25 cellular contexts compared by ENCODE assay signal in the genomic region with DNA sequence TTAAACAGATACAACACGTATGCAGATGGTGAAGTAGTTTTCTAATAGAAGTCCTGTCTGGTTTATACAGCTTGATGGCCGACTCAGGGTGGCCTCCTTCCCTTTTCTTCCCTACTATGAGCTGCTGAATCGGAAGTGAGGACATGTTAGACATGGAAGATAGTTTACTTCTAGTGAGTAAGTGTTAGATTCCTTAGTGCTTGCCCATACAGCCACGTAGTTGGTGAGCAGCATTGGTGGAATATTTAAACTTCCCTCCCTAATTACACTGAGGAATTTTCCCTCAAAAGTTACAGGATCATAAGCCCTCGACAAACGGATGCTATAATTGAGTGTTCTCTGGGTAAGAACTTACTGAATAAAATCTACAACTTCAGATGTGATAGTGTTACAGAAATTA. TPM values are rescaled to one million over a fixed set of nuclear protein-coding genes. Genes with fewer than 3 reads are reported as not detected.
A peak's percentile ranks its signal among the peaks of the same experiment; 100 is the strongest.
DNase-seq lines count a peak whose midpoint lies in the region; ATAC-seq, FAIRE-seq and TF ChIP-seq lines count a peak whose summit lies in the region.
"Had no signal": no experiment of that assay in that cellular context is flagged by ENCODE, and none has a peak within 500 bp of the region (broad histone marks: within the 10 kb centered on the region; RNA-seq: fewer than 3 reads in every experiment).

No MANE protein-coding gene starts in this region.

- intact Hi-C loops in MCF 10A (cut with micrococcal nuclease) (no loop called here), breast epithelium (cut with DNase I; ENCODE audit: low total_unique reads) (no loop called here), testis (cut with DNase I; ENCODE audit: low total_unique reads) (no loop called here)

- H3K9me3 Mint-ChIP-seq in MCF 10A (ENCODE audit: unreplicated experiment) (no peaks in the 10 kb centered on the region), astrocyte (ENCODE audit: unreplicated experiment) (no peaks in the 10 kb centered on the region)
- H3K9me3 Mint-ChIP-seq: activated naive CD8-positive, alpha-beta T cell treated with anti-CD3 and anti-CD28 coated beads, Interleukin-2, amount 10 ng/mL, durations not matched to agents 7 days and 5 days; stimulated activated naive CD8-positive, alpha-beta T cell treated with anti-CD3 and anti-CD28 coated beads, Interleukin-15, amount 100 ng/mL, for 72 hours had no signal

- H3K36me3 ChIP-seq in breast epithelium (no peaks in the 10 kb centered on the region), astrocyte (ENCODE audit: insufficient read depth, low read length) (no peaks in the 10 kb centered on the region), testis (ENCODE audit: low read depth, missing control alignments) (no peaks in the 10 kb centered on the region)
- H3K36me3 ChIP-seq: esophagus squamous epithelium had no signal

- no TSS peak for BruUV-seq in MCF 10A (replicated peaks; lab: Mats Ljungman, UMichigan)

- H3K9ac ChIP-seq in astrocyte (ENCODE audit: low read length): no peak overlapping the region
- H3K9ac ChIP-seq: parathyroid adenoma had no signal

- H3K27me3 ChIP-seq in breast epithelium: no peaks in the 10 kb centered on the region
- H3K27me3 ChIP-seq in astrocyte (ENCODE audit: insufficient read depth, low read length): no peaks in the 10 kb centered on the region
- no peaks in the 10 kb centered on the region for H3K27me3 ChIP-seq in foreskin keratinocyte
- no peaks in the 10 kb centered on the region for H3K27me3 ChIP-seq in testis
- H3K27me3 ChIP-seq: esophagus squamous epithelium had no signal

- no peaks in the 10 kb centered on the region for H3K79me2 ChIP-seq in astrocyte (ENCODE audit: insufficient read depth, low read length)
- H3K79me2 ChIP-seq: parathyroid adenoma had no signal

- H3K4me1 ChIP-seq in breast epithelium: no peaks in the 10 kb centered on the region
- peaks cover 13% of the 10 kb centered on the region for H3K4me1 ChIP-seq in astrocyte (ENCODE audit: insufficient read depth, low read length)
- peaks cover 22% of the 10 kb centered on the region for H3K4me1 ChIP-seq in foreskin keratinocyte
- H3K4me1 ChIP-seq in testis: no peaks in the 10 kb centered on the region
- H3K4me1 ChIP-seq: parathyroid adenoma had no signal

- no peaks in the 10 kb centered on the region for H4K20me1 ChIP-seq in astrocyte (ENCODE audit: insufficient read depth, low read length)

- H3K4me3 ChIP-seq in breast epithelium (no peak overlapping the region), astrocyte (ENCODE audit: insufficient read depth, low read depth, low read length) (no peak overlapping the region), testis (no peak overlapping the region)
- H3K4me3 ChIP-seq: esophagus squamous epithelium, lung had no signal

- POLR2A ChIA-PET in MCF 10A (lab: Yijun Ruan, JAX): interaction anchor here (0.9 to 1.1 kb wide), 3 partner anchors 26 to 35 kb away, joined by 3 to 5 read pairs (median 4); no protein-coding TSS in a partner anchor

- no peak overlapping the region for H2AFZ ChIP-seq in astrocyte (ENCODE audit: low read depth, low read length)
- H2AFZ ChIP-seq: parathyroid adenoma had no signal

- TF ChIP-seq POLR2A in breast epithelium (IDR thresholded peaks at IDR 0.05) (no peak), testis (IDR thresholded peaks at IDR 0.05) (no peak)

- CTCF ChIA-PET in MCF 10A (lab: Yijun Ruan, JAX): interaction anchor here (0.7 kb wide), 1 partner anchor 12 kb away, joined by 3 read pairs; no protein-coding TSS in a partner anchor

- TF ChIP-seq CTCF in MCF 10A (IDR thresholded peaks at IDR 0.05; ENCODE audit: unreplicated experiment) (no peak), breast epithelium (IDR thresholded peaks at IDR 0.05) (no peak), astrocyte (IDR thresholded peaks at IDR 0.05; ENCODE audit: insufficient read depth, low read depth, low read length) (no peak), foreskin keratinocyte (conservative IDR thresholded peaks at IDR 0.05) (no peak), testis (IDR thresholded peaks at IDR 0.05) (no peak)

- H3K9me3 ChIP-seq in breast epithelium: no peaks in the 10 kb centered on the region
- H3K9me3 ChIP-seq in astrocyte (ENCODE audit: insufficient read depth, low read depth, low read length): no peaks in the 10 kb centered on the region
- H3K9me3 ChIP-seq in testis: no peaks in the 10 kb centered on the region
- H3K9me3 ChIP-seq: esophagus squamous epithelium had no signal

- H3K27me3 Mint-ChIP-seq in MCF 10A (ENCODE audit: insufficient read depth, unreplicated experiment): no peaks in the 10 kb centered on the region
- H3K27me3 Mint-ChIP-seq in astrocyte (ENCODE audit: low read depth, unreplicated experiment): no peaks in the 10 kb centered on the region
- H3K27me3 Mint-ChIP-seq: activated CD8-positive, alpha-beta memory T cell treated with anti-CD3 and anti-CD28 coated beads, Interleukin-2, amount 10 ng/mL, durations not matched to agents 7 days and 5 days; activated naive CD8-positive, alpha-beta T cell treated with anti-CD3 and anti-CD28 coated beads, Interleukin-2, amount 10 ng/mL, durations not matched to agents 7 days and 5 days; naive thymus-derived CD4-positive, alpha-beta T cell; stimulated activated naive CD8-positive, alpha-beta T cell treated with anti-CD3 and anti-CD28 coated beads, Interleukin-15, amount 100 ng/mL, for 72 hours had no signal

- H3K4me3 Mint-ChIP-seq in MCF 10A (ENCODE audit: unreplicated experiment) (no peak overlapping the region), astrocyte (ENCODE audit: unreplicated experiment) (peak overlapping the region; percentile 23)
- H3K4me3 Mint-ChIP-seq: activated CD8-positive, alpha-beta memory T cell treated with anti-CD3 and anti-CD28 coated beads, Interleukin-2, amount 10 ng/mL, durations not matched to agents 7 days and 5 days; activated naive CD8-positive, alpha-beta T cell treated with anti-CD3 and anti-CD28 coated beads, Interleukin-2, amount 10 ng/mL, durations not matched to agents 7 days and 5 days; naive thymus-derived CD4-positive, alpha-beta T cell; stimulated activated naive CD8-positive, alpha-beta T cell treated with anti-CD3 and anti-CD28 coated beads, Interleukin-15, amount 100 ng/mL, for 72 hours had no signal

- DNase-seq in MCF 10A (ENCODE audit: unreplicated experiment): no peak
- DNase-seq in breast epithelium (ENCODE audit: low spot score in 2 of 2): no peak
- peak; percentile 44 for DNase-seq in astrocyte (ENCODE audit: low read depth)
- peak; percentile 39 to 68 for DNase-seq in foreskin keratinocyte
- DNase-seq in testis: no peak
- DNase-seq in KG1 (lab: John Stamatoyannopoulos, UW): no peak
- DNase-seq: activated CD4-positive, alpha-beta T cell treated with anti-CD3 and anti-CD28 coated beads for 4 hours; activated CD8-positive, alpha-beta memory T cell treated with anti-CD3 and anti-CD28 coated beads, Interleukin-2, amount 10 ng/mL, durations not matched to agents 7 days and 5 days; activated naive CD8-positive, alpha-beta T cell treated with anti-CD3 and anti-CD28 coated beads, Interleukin-2, amount 10 ng/mL, durations not matched to agents 7 days and 5 days; esophagus squamous epithelium; islet precursor cell; KBM-7; naive thymus-derived CD4-positive, alpha-beta T cell; NCI-H1105; NCI-H2107; NCI-H524 treated with DMSO at 0.1 percent for 48 hours; RPMI8226; stimulated activated CD4-positive, alpha-beta T cell treated with anti-CD3 and anti-CD28 coated beads, Interleukin-4, amount 100 ng/mL, for 1 hour; stimulated activated naive CD8-positive, alpha-beta T cell treated with anti-CD3 and anti-CD28 coated beads, Interleukin-15, amount 100 ng/mL, for 72 hours had no signal

- no peak overlapping the region for H3K4me2 ChIP-seq in astrocyte (ENCODE audit: low read length)

- H3K36me3 Mint-ChIP-seq in MCF 10A (ENCODE audit: insufficient read depth, unreplicated experiment): no peaks in the 10 kb centered on the region
- no peaks in the 10 kb centered on the region for H3K36me3 Mint-ChIP-seq in astrocyte (ENCODE audit: low read depth, unreplicated experiment)

- ATAC-seq in foreskin keratinocyte: peak; percentile 58
- no peak for ATAC-seq in GM18870 (IDR thresholded peaks at IDR 0.05; ENCODE audit: unreplicated experiment)
- ATAC-seq in HG02642 (IDR thresholded peaks at IDR 0.05; ENCODE audit: poor library complexity, unreplicated experiment): no peak
- ATAC-seq: activated CD8-positive, alpha-beta memory T cell treated with anti-CD3 and anti-CD28 coated beads, Interleukin-2, amount 10 ng/mL, durations not matched to agents 7 days and 5 days; naive thymus-derived CD4-positive, alpha-beta T cell; stimulated activated naive CD8-positive, alpha-beta T cell treated with anti-CD3 and anti-CD28 coated beads, Interleukin-15, amount 100 ng/mL, for 72 hours had no signal

- peak; percentile 79 for FAIRE-seq in astrocyte (lab: Jason Lieb, UNC)

- WGBS in testis, 2 donors: 83 to 87% methylated on average over 6 of the region's 6 CpGs

- H3K27ac Mint-ChIP-seq in MCF 10A (ENCODE audit: low read depth, unreplicated experiment): peak overlapping the region; percentile 84
- H3K27ac Mint-ChIP-seq in astrocyte (ENCODE audit: unreplicated experiment): no peak overlapping the region
- H3K27ac Mint-ChIP-seq: activated CD8-positive, alpha-beta memory T cell treated with anti-CD3 and anti-CD28 coated beads, Interleukin-2, amount 10 ng/mL, durations not matched to agents 7 days and 5 days; activated naive CD8-positive, alpha-beta T cell treated with anti-CD3 and anti-CD28 coated beads, Interleukin-2, amount 10 ng/mL, durations not matched to agents 7 days and 5 days; naive thymus-derived CD4-positive, alpha-beta T cell; stimulated activated naive CD8-positive, alpha-beta T cell treated with anti-CD3 and anti-CD28 coated beads, Interleukin-15, amount 100 ng/mL, for 72 hours had no signal

- H3K27ac ChIP-seq in breast epithelium: no peak overlapping the region
- H3K27ac ChIP-seq in astrocyte (ENCODE audit: low read depth, low read length): no peak overlapping the region
- H3K27ac ChIP-seq in foreskin keratinocyte: peak overlapping the region; percentile 20
- no peak overlapping the region for H3K27ac ChIP-seq in testis
- H3K27ac ChIP-seq: 22Rv1, C4-2B, esophagus squamous epithelium, parathyroid adenoma had no signal

- H3K4me1 Mint-ChIP-seq in MCF 10A (ENCODE audit: insufficient read depth, unreplicated experiment) (peaks cover 38% of the 10 kb centered on the region), astrocyte (ENCODE audit: low read depth, unreplicated experiment) (peaks cover 22% of the 10 kb centered on the region)
- H3K4me1 Mint-ChIP-seq: activated CD8-positive, alpha-beta memory T cell treated with anti-CD3 and anti-CD28 coated beads, Interleukin-2, amount 10 ng/mL, durations not matched to agents 7 days and 5 days; activated naive CD8-positive, alpha-beta T cell treated with anti-CD3 and anti-CD28 coated beads, Interleukin-2, amount 10 ng/mL, durations not matched to agents 7 days and 5 days; stimulated activated naive CD8-positive, alpha-beta T cell treated with anti-CD3 and anti-CD28 coated beads, Interleukin-15, amount 100 ng/mL, for 72 hours had no signal

RNA-seq across cellular contexts. Expression of a gene that starts 52.1 kb away (rescaled TPM):
- 75.2 and 76.0 TPM in 2 replicates for total RNA-seq in MCF 10A (2022)
- total RNA-seq in breast epithelium: 10 to 100 TPM; 17.9 to 46.2 (median 20.0) TPM
- 30.2 and 31.3 TPM in 2 replicates for total RNA-seq in astrocyte
- 23.4 and 32.8 TPM in 2 replicates for total RNA-seq in foreskin keratinocyte
- polyA plus RNA-seq in foreskin keratinocyte: 6.3 and 6.6 TPM in 2 replicates
- total RNA-seq in testis: 10 to 100 TPM; 38.0 to 43.4 TPM
- 49.8 TPM for polyA plus RNA-seq in testis (ENCODE audit: insufficient read depth, low read depth, low replicate concordance)

Comparison
In these comparisons a context has a peak if more than half of its experiments do, and no peak if none do; other contexts are left out.
1. DNase-seq: peak in astrocyte (single experiment) and foreskin keratinocyte (2 of 2); none in MCF 10A (single experiment), breast epithelium (0 of 2), testis (single experiment) and KG1 (single experiment).